In the genomic region with DNA sequence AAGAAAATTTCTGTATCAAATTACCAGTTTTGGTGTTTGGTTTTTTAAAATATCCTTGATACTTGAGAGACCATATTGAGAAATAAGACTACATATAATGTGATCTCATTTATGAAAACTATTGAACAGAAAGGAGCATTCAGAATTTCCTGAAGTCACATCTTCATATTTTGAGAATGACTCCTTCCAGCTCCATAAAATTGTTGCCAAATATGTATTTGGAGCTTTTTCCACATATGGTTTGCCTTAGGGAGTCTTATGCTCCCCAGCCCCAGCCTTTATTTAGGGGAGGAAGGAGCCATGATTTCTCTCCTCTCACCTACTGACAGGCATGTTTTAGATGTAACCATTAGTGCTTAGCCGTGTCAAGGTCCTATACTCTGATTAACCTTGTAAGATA, we compare ENCODE assay signal across 20 cellular contexts.
"Had no signal": no experiment of that assay in that cellular context is flagged by ENCODE, and none has a peak within 500 bp of the region (broad histone marks: within the 10 kb centered on the region; RNA-seq: fewer than 3 reads in every experiment).

No MANE protein-coding gene starts in this region.

- H3K4me3 ChIP-seq: cardiac muscle cell, colonic mucosa, left lung, prostate gland had no signal

- H3K27me3 Mint-ChIP-seq: activated CD8-positive, alpha-beta memory T cell treated with anti-CD3 and anti-CD28 coated beads, Interleukin-2, amount 10 ng/mL, durations not matched to agents 7 days and 5 days; activated T-cell treated with anti-CD3 and anti-CD28 coated beads, Interleukin-2, amount 50 U/mL, for 24 hours; stimulated activated naive B cell treated with anti-CD40 and anti-IgM and Interleukin-4, amounts not matched to agents 10 μg/mL and 1 μg/mL and 100 μg/mL, for 72 hours had no signal

- H3K4me1 Mint-ChIP-seq: activated CD8-positive, alpha-beta memory T cell treated with anti-CD3 and anti-CD28 coated beads, Interleukin-2, amount 10 ng/mL, durations not matched to agents 7 days and 5 days; memory B cell; natural killer cell had no signal

- H3K27ac ChIP-seq: cardiac muscle cell, colonic mucosa, left lung, prostate gland had no signal

- H3K9me3 ChIP-seq: colonic mucosa, left lung, prostate gland had no signal

- DNase-seq: activated CD4-positive, alpha-beta T cell treated with anti-CD3 and anti-CD28 coated beads, Interleukin-2, amount 50 U/mL, for 1 hour; activated CD8-positive, alpha-beta memory T cell treated with anti-CD3 and anti-CD28 coated beads, Interleukin-2, amount 10 ng/mL, durations not matched to agents 7 days and 5 days; activated effector memory CD4-positive, alpha-beta T cell treated with Interleukin-2 at 50 U/mL for 16 hours; activated T-cell treated with anti-CD3 and anti-CD28 coated beads, Interleukin-2, amount 50 U/mL, for 24 hours; aorta; colonic mucosa; effector CD8-positive, alpha-beta T cell; foreskin melanocyte; head of caudate nucleus; islet precursor cell; left lung; natural killer cell; nucleus accumbens; stimulated activated CD4-positive, alpha-beta T cell treated with anti-CD3 and anti-CD28 coated beads, Interleukin-2, amount 100 ng/mL, for 24 hours; stimulated activated naive B cell treated with anti-CD40 and anti-IgM and Interleukin-4, amounts not matched to agents 10 μg/mL and 1 μg/mL and 100 μg/mL, for 72 hours; T-helper 2 cell had no signal

- H3K36me3 ChIP-seq: cardiac muscle cell, colonic mucosa, left lung, prostate gland had no signal

- H3K27ac Mint-ChIP-seq: activated CD8-positive, alpha-beta memory T cell treated with anti-CD3 and anti-CD28 coated beads, Interleukin-2, amount 10 ng/mL, durations not matched to agents 7 days and 5 days; activated naive CD4-positive, alpha-beta T cell treated with anti-CD3 and anti-CD28 coated beads, Interleukin-2, amount 50 U/mL, for 72 hours; activated T-cell treated with anti-CD3 and anti-CD28 coated beads, Interleukin-2, amount 50 U/mL, for 24 hours; memory B cell; natural killer cell; stimulated activated naive B cell treated with anti-CD40 and anti-IgM and Interleukin-4, amounts not matched to agents 10 μg/mL and 1 μg/mL and 100 μg/mL, for 72 hours had no signal

- H3K36me3 Mint-ChIP-seq: activated naive CD4-positive, alpha-beta T cell treated with anti-CD3 and anti-CD28 coated beads, Interleukin-2, amount 50 U/mL, for 72 hours; memory B cell; natural killer cell had no signal

- H3K9me3 Mint-ChIP-seq: activated T-cell treated with anti-CD3 and anti-CD28 coated beads, Interleukin-2, amount 50 U/mL, for 24 hours; natural killer cell had no signal

- H3K27me3 ChIP-seq: cardiac muscle cell, colonic mucosa, left lung had no signal

- H3K4me1 ChIP-seq: colonic mucosa, left lung, prostate gland had no signal

- H3K4me3 Mint-ChIP-seq: activated CD8-positive, alpha-beta memory T cell treated with anti-CD3 and anti-CD28 coated beads, Interleukin-2, amount 10 ng/mL, durations not matched to agents 7 days and 5 days; activated T-cell treated with anti-CD3 and anti-CD28 coated beads, Interleukin-2, amount 50 U/mL, for 24 hours; memory B cell; natural killer cell; stimulated activated naive B cell treated with anti-CD40 and anti-IgM and Interleukin-4, amounts not matched to agents 10 μg/mL and 1 μg/mL and 100 μg/mL, for 72 hours had no signal
